In genomic region chr1:164902491-164902890, GRCh38 we compare ENCODE assay signal across 16 cellular contexts.
A peak's percentile ranks its signal among the peaks of the same experiment; 100 is the strongest.
DNase-seq lines count a peak whose midpoint lies in the region; ATAC-seq, FAIRE-seq and TF ChIP-seq lines count a peak whose summit lies in the region.
"Had no signal": no experiment of that assay in that cellular context is flagged by ENCODE, and none has a peak within 500 bp of the region (broad histone marks: within the 10 kb centered on the region; RNA-seq: fewer than 3 reads in every experiment).

No MANE protein-coding gene starts in this region.

- no peak overlapping the region for H3K14ac ChIP-seq in H1 (ENCODE audit: insufficient read length)

- no peak overlapping the region for H2BK120ac ChIP-seq in H1 (replicated peaks; ENCODE audit: low read depth, low read length)

- H4K5ac ChIP-seq in H1 (ENCODE audit: insufficient read length, low read depth, low read length), result no peak overlapping the region

- no peak for ATAC-seq in GM21515 (IDR thresholded peaks at IDR 0.05; ENCODE audit: unreplicated experiment)

- H2BK5ac ChIP-seq in H1 (ENCODE audit: low read depth, low read length), result no peak overlapping the region

- no peak overlapping the region for H3K23ac ChIP-seq in H1 (ENCODE audit: insufficient read length)

- H3K4ac ChIP-seq in H1 (replicated peaks; ENCODE audit: insufficient read length, low read depth, low read length), result no peak overlapping the region

- H2BK12ac ChIP-seq in H1 (ENCODE audit: low read depth, low read length), result no peak overlapping the region

- no peak overlapping the region for H2AK5ac ChIP-seq in H1 (ENCODE audit: low read depth, low read length)

- H3K9me3 ChIP-seq in HAP-1 (peaks cover 4% of the 10 kb centered on the region), H1 (ENCODE audit: insufficient read depth in 2 of 2, low read depth in 1 of 2, low read length in 1 of 2) (no peaks in the 10 kb centered on the region), osteoblast (ENCODE audit: low read depth, low read length) (no peaks in the 10 kb centered on the region)

- no peak for TF ChIP-seq POLR2A in H1 (IDR thresholded peaks at IDR 0.05; ENCODE audit: control extremely low read depth in 1 of 2, low read depth in 2 of 2, low read length in 2 of 2)

- no peak overlapping the region for H2BK15ac ChIP-seq in H1 (ENCODE audit: low read length)

- H3K4me3 ChIP-seq in HAP-1, result no peak overlapping the region
- H3K4me3 ChIP-seq in H1 (ENCODE audit: extremely low read depth in 1 of 4, insufficient read depth in 2 of 4, low read depth in 3 of 4, low read length in 4 of 4), result no peak overlapping the region
- no peak overlapping the region for H3K4me3 ChIP-seq in osteoblast (ENCODE audit: insufficient read depth, low read length)

- no peaks in the 10 kb centered on the region for H3K79me1 ChIP-seq in H1 (ENCODE audit: low read depth, low read length)

- no peak overlapping the region for H2BK20ac ChIP-seq in H1 (ENCODE audit: low read length)

- no peak overlapping the region; the same call in 1 of the 2 replicates for H3K18ac ChIP-seq in H1 (ENCODE audit: extremely low read depth, low read length)

- H4K91ac ChIP-seq in H1 (replicated peaks; ENCODE audit: insufficient read length, low read length), result no peak overlapping the region

- peak; percentile 24 to 86 for DNase-seq in HAP-1 (ENCODE audit: low spot score in 2 of 2)
- no peak for DNase-seq in H1 (ENCODE audit: low read depth in 1 of 2, low spot score in 2 of 2)
- peak; percentile 74 for DNase-seq in osteoblast (ENCODE audit: insufficient read length, low spot score, missing footprints)
- no peak for DNase-seq in superior temporal gyrus (ENCODE audit: extremely low spot score)
- DNase-seq in HEK293T (ENCODE audit: extremely low spot score), result no peak
- DNase-seq: C1 segment of cervical spinal cord; Caco-2; CD4-positive, alpha-beta memory T cell; DMS153; DND-41; GOT3; H9 had no signal

- H3K4me2 ChIP-seq in H1 (ENCODE audit: insufficient read depth in 1 of 2, low read depth in 2 of 2, low read length in 2 of 2) (peak overlapping the region in 1 of 2 experiments; percentile 20; a peak in 1 of 4 replicates), osteoblast (ENCODE audit: insufficient read depth, low read length) (no peak overlapping the region)

- TF ChIP-seq EP300 in H1 (IDR thresholded peaks at IDR 0.05; ENCODE audit: borderline replicate concordance in 1 of 2, low read depth in 2 of 2, low read length in 2 of 2), result no peak

- H4K20me1 ChIP-seq in H1 (replicated peaks in 1 of 2; ENCODE audit: control insufficient read depth in 1 of 2, insufficient read depth in 2 of 2, low read length in 2 of 2) (no peaks in the 10 kb centered on the region), osteoblast (ENCODE audit: insufficient read depth, low read length) (no peaks in the 10 kb centered on the region)

- H3K56ac ChIP-seq in H1 (replicated peaks; ENCODE audit: insufficient read length, low read depth, low read length), result no peak overlapping the region

- H2AFZ ChIP-seq in H1 (ENCODE audit: low read length), result no peak overlapping the region
- H2AFZ ChIP-seq in osteoblast (ENCODE audit: low read length), result no peak overlapping the region

- CTCF ChIA-PET in H1 (lab: Charles Lee; ENCODE audit: partially characterized antibody) (interaction anchor here (1.0 to 3.1 kb wide), 3 partner anchors 11 to 49 kb away, joined by 3 to 22 read pairs (median 4); no protein-coding TSS in a partner anchor), HEK293T (lab: Yijun Ruan, JAX) (interaction anchor here (0.8 kb wide), 1 partner anchor 227 kb away, joined by 7 read pairs; no protein-coding TSS in a partner anchor)

- H3K79me2 ChIP-seq in H1 (ENCODE audit: control insufficient read depth in 1 of 2, insufficient read depth in 2 of 2, low read length in 2 of 2) (no peaks in the 10 kb centered on the region), osteoblast (ENCODE audit: insufficient read depth, low read length) (no peaks in the 10 kb centered on the region)

- no peak for FAIRE-seq in H1 (lab: Jason Lieb, UNC)
- FAIRE-seq: G401.6, GM12892, GM19239 had no signal

- H3K36me3 ChIP-seq in HAP-1 (replicated peaks), result no peaks in the 10 kb centered on the region
- H3K36me3 ChIP-seq in H1 (ENCODE audit: control insufficient read depth in 2 of 4, insufficient read depth in 4 of 4, low read length in 3 of 4), result no peaks in the 10 kb centered on the region
- no peaks in the 10 kb centered on the region for H3K36me3 ChIP-seq in osteoblast (ENCODE audit: insufficient read depth, low read length)

- H3K27ac ChIP-seq in H1 (ENCODE audit: low read depth, low read length), result no peak overlapping the region
- H3K27ac ChIP-seq in osteoblast (ENCODE audit: low read depth, low read length), result no peak overlapping the region

- peaks cover 7% of the 10 kb centered on the region for H3K4me1 ChIP-seq in HAP-1
- H3K4me1 ChIP-seq in H1 (replicated peaks in 1 of 4; ENCODE audit: control insufficient read depth in 3 of 4, insufficient read depth in 4 of 4, low read length in 3 of 4), result peaks cover 0 to 5% (median 2%) of the 10 kb centered on the region in 4 experiments; a peak in 3 of 7 replicates
- H3K4me1 ChIP-seq in osteoblast (ENCODE audit: insufficient read depth, low read length), result no peaks in the 10 kb centered on the region
- H3K4me1 ChIP-seq: Caco-2 had no signal

- TF ChIP-seq RAD21 in H1 (IDR thresholded peaks at IDR 0.05 in 1 of 2, conservative IDR thresholded peaks at IDR 0.05 in 1 of 2; ENCODE audit: low read depth in 2 of 2, low read length in 2 of 2), result no peak

- H4K8ac ChIP-seq in H1 (ENCODE audit: extremely low read depth, insufficient read depth, low read length), result no peak overlapping the region

- no peak overlapping the region for H3K9ac ChIP-seq in H1 (replicated peaks in 1 of 4; ENCODE audit: extremely low read depth in 1 of 4, low read depth in 3 of 4, low read length in 3 of 4)

- no peak for TF ChIP-seq CTCF in H1 (IDR thresholded peaks at IDR 0.05; ENCODE audit: control extremely low read depth in 1 of 3, insufficient read depth in 1 of 3, low read depth in 1 of 3, low read length in 3 of 3)
- no peak for TF ChIP-seq CTCF in osteoblast (IDR thresholded peaks at IDR 0.05; ENCODE audit: extremely low read depth, low read depth, low read length)

- POLR2A ChIA-PET in H1 (lab: Charles Lee; ENCODE audit: partially characterized antibody) (no interaction called here), HEK293T (lab: Yijun Ruan, JAX) (no interaction called here)

- H3K23me2 ChIP-seq in H1 (ENCODE audit: low read depth, low read length), result no peaks in the 10 kb centered on the region; the same call in 1 of the 2 replicates

- 39% methylated on average over 2 of the region's 2 CpGs; no CpG with 5 or more reads in 1 of the 2 experiments for WGBS in H1 (ENCODE audit: extremely low coverage in 1 of 2, insufficient coverage in 1 of 2, insufficient read length in 1 of 2, insufficient replicate concordance in 2 of 2, low coverage in 1 of 2, low lambda C conversion rate in 2 of 2, missing lambda C conversion rate in 1 of 2), 2 experiments

- no peaks in the 10 kb centered on the region for H3K27me3 ChIP-seq in HAP-1 (ENCODE audit: low read depth)
- H3K27me3 ChIP-seq in H1 (replicated peaks in 1 of 4; ENCODE audit: control insufficient read depth in 3 of 4, extremely low read depth in 1 of 4, insufficient read depth in 3 of 4, low read length in 3 of 4), result no peaks in the 10 kb centered on the region
- H3K27me3 ChIP-seq in osteoblast (ENCODE audit: insufficient read depth, low read length), result no peaks in the 10 kb centered on the region

- in situ Hi-C loops in HAP-1 (cut with MboI; ENCODE audit: low sequenced_read_pairs), result no loop called here

TF ChIP-seq in H1, 55 proteins besides CTCF, POLR2A, EP300 and RAD21:
- TF ChIP-seq NANOG (IDR thresholded peaks at IDR 0.05; ENCODE audit: insufficient read depth, low read depth, low read length, poor library complexity, severe bottlenecking) (peak; percentile 7), TAF7 (optimal IDR thresholded peaks at IDR 0.05; ENCODE audit: borderline replicate concordance, low read depth, low read length) (no peak)

TF ChIP-seq in HEK293T, 16 proteins besides CTCF, POLR2A, EP300 and RAD21:
- TF ChIP-seq ELF4 (IDR thresholded peaks at IDR 0.05), result no peak
- TF ChIP-seq BHLHE40 (IDR thresholded peaks at IDR 0.05; ENCODE audit: borderline replicate concordance), result no peak
- no peak for TF ChIP-seq SUZ12 (IDR thresholded peaks at IDR 0.05)
- no peak for TF ChIP-seq FOXM1 (IDR thresholded peaks at IDR 0.05; ENCODE audit: borderline replicate concordance)
- no peak for TF ChIP-seq FOXK2 (IDR thresholded peaks at IDR 0.05)
- TF ChIP-seq L3MBTL2 (conservative IDR thresholded peaks at IDR 0.05), result no peak
- no peak for TF ChIP-seq ARNT (IDR thresholded peaks at IDR 0.05)
- TF ChIP-seq LEF1 (IDR thresholded peaks at IDR 0.05; ENCODE audit: borderline replicate concordance), result no peak
- TF ChIP-seq FOXA1 (IDR thresholded peaks at IDR 0.05), result no peak
- TF ChIP-seq ZNF384 (IDR thresholded peaks at IDR 0.05), result no peak
- no peak for TF ChIP-seq NFRKB (IDR thresholded peaks at IDR 0.05)
- TF ChIP-seq CTBP1 (IDR thresholded peaks at IDR 0.05; ENCODE audit: borderline replicate concordance), result no peak
- no peak for TF ChIP-seq HDGF (IDR thresholded peaks at IDR 0.05; ENCODE audit: borderline replicate concordance)
- no peak for TF ChIP-seq TARDBP (IDR thresholded peaks at IDR 0.05)
- TF ChIP-seq, protein P1, sequence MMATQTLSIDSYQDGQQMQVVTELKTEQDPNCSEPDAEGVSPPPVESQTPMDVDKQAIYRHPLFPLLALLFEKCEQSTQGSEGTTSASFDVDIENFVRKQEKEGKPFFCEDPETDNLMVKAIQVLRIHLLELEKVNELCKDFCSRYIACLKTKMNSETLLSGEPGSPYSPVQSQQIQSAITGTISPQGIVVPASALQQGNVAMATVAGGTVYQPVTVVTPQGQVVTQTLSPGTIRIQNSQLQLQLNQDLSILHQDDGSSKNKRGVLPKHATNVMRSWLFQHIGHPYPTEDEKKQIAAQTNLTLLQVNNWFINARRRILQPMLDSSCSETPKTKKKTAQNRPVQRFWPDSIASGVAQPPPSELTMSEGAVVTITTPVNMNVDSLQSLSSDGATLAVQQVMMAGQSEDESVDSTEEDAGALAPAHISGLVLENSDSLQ (IDR thresholded peaks at IDR 0.05), result no peak
- TF ChIP-seq SP1 (IDR thresholded peaks at IDR 0.05), result no peak

Comparison
In these comparisons a context has a peak if more than half of its experiments do, and no peak if none do; other contexts are left out.
1. DNase-seq: peak in HAP-1 (2 of 2) and osteoblast (single experiment); none in H1 (0 of 2), superior temporal gyrus (single experiment) and HEK293T (single experiment).